In the genomic region with DNA sequence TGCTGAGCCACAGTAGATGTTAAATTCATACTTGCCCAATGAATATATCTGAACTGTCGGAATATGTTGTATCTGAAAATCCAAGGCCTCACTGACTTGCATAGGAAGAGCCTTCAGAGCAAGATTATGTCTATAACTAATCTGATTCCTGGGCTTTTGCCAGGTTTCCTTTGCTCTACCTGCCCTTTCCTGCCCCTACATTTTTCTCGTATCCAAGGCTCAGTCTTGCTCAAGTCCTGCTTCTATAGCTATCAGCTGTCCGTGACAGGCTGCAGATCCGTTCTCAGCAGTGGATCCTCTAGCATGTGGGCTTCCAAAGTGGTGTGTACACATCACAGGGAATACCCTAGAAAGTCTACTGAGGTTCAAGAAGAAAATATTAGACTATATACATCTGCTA, we compare ENCODE assay signal across 25 cellular contexts.
"Had no signal": no experiment of that assay in that cellular context is flagged by ENCODE, and none has a peak within 500 bp of the region (broad histone marks: within the 10 kb centered on the region; RNA-seq: fewer than 3 reads in every experiment).

No MANE protein-coding gene starts in this region.

- H3K9me3 Mint-ChIP-seq: immature natural killer cell had no signal

- H3K4me1 ChIP-seq: esophagus squamous epithelium, gastroesophageal sphincter, left ventricle myocardium inferior, lower lobe of right lung had no signal

- H3K4me3 ChIP-seq: coronary artery, dorsolateral prefrontal cortex, esophagus squamous epithelium, gastroesophageal sphincter, heart left ventricle, hepatocyte, left ventricle myocardium inferior, lower lobe of right lung had no signal

- H3K36me3 Mint-ChIP-seq: immature natural killer cell had no signal

- ATAC-seq: esophagus mucosa; gastroesophageal sphincter; left colon; left lobe of liver; lower lobe of right lung; naive thymus-derived CD4-positive, alpha-beta T cell had no signal

- H3K4me1 Mint-ChIP-seq: immature natural killer cell had no signal

- H3K27ac ChIP-seq: coronary artery, dorsolateral prefrontal cortex, epithelial cell of prostate, esophagus squamous epithelium, gastroesophageal sphincter, heart left ventricle, hepatocyte, left ventricle myocardium inferior, lower lobe of right lung had no signal

- DNase-seq: dermis blood vessel endothelial cell; dorsolateral prefrontal cortex; effector CD4-positive, alpha-beta T cell; effector memory CD4-positive, alpha-beta T cell; erythroblast; esophagus squamous epithelium; foreskin fibroblast; heart left ventricle; hypothalamus; immature natural killer cell; islet precursor cell; kidney; kidney glomerular epithelial cell; left colon; left ventricle myocardium inferior; lower lobe of right lung; mesendoderm; midbrain; naive thymus-derived CD4-positive, alpha-beta T cell had no signal

- H3K4me3 Mint-ChIP-seq: immature natural killer cell; naive thymus-derived CD4-positive, alpha-beta T cell had no signal

- H3K27ac Mint-ChIP-seq: immature natural killer cell; naive thymus-derived CD4-positive, alpha-beta T cell had no signal

- H3K27me3 ChIP-seq: dorsolateral prefrontal cortex, gastroesophageal sphincter, heart left ventricle, hepatocyte had no signal
